In genomic region chrX:37922926-37923325, GRCh38 we compare ENCODE assay signal across 23 cellular contexts.
"Had no signal": no experiment of that assay in that cellular context is flagged by ENCODE, and none has a peak within 500 bp of the region (broad histone marks: within the 10 kb centered on the region; RNA-seq: fewer than 3 reads in every experiment).

No MANE protein-coding gene starts in this region.

- H3K4me3 Mint-ChIP-seq: activated CD8-positive, alpha-beta T cell treated with anti-CD3 and anti-CD28 coated beads for 36 hours; activated naive CD4-positive, alpha-beta T cell treated with anti-CD3 and anti-CD28 coated beads, Interleukin-2, amount 50 U/mL, for 24 hours; immature natural killer cell; neural crest cell; type B pancreatic cell had no signal

- H3K9me3 Mint-ChIP-seq: activated CD8-positive, alpha-beta T cell treated with anti-CD3 and anti-CD28 coated beads for 36 hours; immature natural killer cell had no signal

- H3K36me3 Mint-ChIP-seq: activated naive CD4-positive, alpha-beta T cell treated with anti-CD3 and anti-CD28 coated beads, Interleukin-2, amount 50 U/mL, for 24 hours; immature natural killer cell; type B pancreatic cell had no signal

- H3K4me1 Mint-ChIP-seq: activated naive CD4-positive, alpha-beta T cell treated with anti-CD3 and anti-CD28 coated beads, Interleukin-2, amount 50 U/mL, for 24 hours; immature natural killer cell; neural crest cell had no signal

- H3K4me3 ChIP-seq: esophagus muscularis mucosa, lower lobe of right lung, prostate gland, smooth muscle cell had no signal

- ATAC-seq: activated CD8-positive, alpha-beta T cell treated with anti-CD3 and anti-CD28 coated beads for 36 hours; foreskin keratinocyte; lower lobe of right lung; right cardiac atrium had no signal

- H3K27ac Mint-ChIP-seq: activated CD8-positive, alpha-beta T cell treated with anti-CD3 and anti-CD28 coated beads for 36 hours; activated naive CD4-positive, alpha-beta T cell treated with anti-CD3 and anti-CD28 coated beads, Interleukin-2, amount 50 U/mL, for 24 hours; immature natural killer cell; type B pancreatic cell had no signal

- DNase-seq: activated CD4-positive, alpha-beta T cell treated with anti-CD3 and anti-CD28 coated beads for 4 hours; activated CD8-positive, alpha-beta T cell treated with anti-CD3 and anti-CD28 coated beads for 36 hours; activated effector memory CD4-positive, alpha-beta T cell treated with anti-CD3 and anti-CD28 coated beads, Interleukin-2, amount 50 U/mL, for 16 hours; activated T-cell treated with anti-CD3 and anti-CD28 coated beads, Interleukin-2, amount 50 U/mL, for 48 hours; cerebellar nuclear complex; dermis blood vessel endothelial cell; foreskin keratinocyte; immature natural killer cell; lower lobe of right lung; midbrain; right cardiac atrium; stimulated activated CD4-positive, alpha-beta T cell treated with anti-CD3 and anti-CD28 coated beads, Interleukin-4, amount 100 ng/mL, for 4 hours; stimulated activated CD8-positive, alpha-beta memory T cell treated with anti-CD3 and anti-CD28 coated beads, Interleukin-4, amount 100 ng/mL, for 48 hours; stimulated activated naive CD4-positive, alpha-beta T cell treated with Interleukin-2 at 50 U/mL for 16 hours; substantia nigra; T-helper 1 cell; T1000 had no signal

- H3K27me3 Mint-ChIP-seq: type B pancreatic cell had no signal
